ENCODE assay signal across 23 cellular contexts in the genomic region with DNA sequence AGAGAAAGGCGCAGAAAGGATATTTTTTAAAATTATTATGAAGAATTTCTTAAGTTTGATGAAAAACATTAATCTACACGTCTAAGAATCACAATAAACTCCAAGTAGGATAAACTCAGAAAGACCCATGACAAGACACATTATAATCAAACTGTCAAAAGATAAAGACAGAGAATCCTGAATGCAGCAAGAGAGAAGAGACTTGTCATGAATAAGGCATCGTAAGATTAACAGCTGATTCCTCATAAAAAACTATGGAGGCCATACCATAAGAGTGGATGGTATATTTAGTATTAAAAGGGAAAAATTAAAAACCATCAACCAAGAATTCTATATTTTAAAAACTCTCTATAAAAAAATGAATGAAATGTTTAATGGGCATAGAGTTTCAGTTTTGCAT. TPM values are rescaled to one million over a fixed set of nuclear protein-coding genes. Genes with fewer than 3 reads are reported as not detected.
DNase-seq lines count a peak whose midpoint lies in the region; ATAC-seq, FAIRE-seq and TF ChIP-seq lines count a peak whose summit lies in the region.
"Had no signal": no experiment of that assay in that cellular context is flagged by ENCODE, and none has a peak within 500 bp of the region (broad histone marks: within the 10 kb centered on the region; RNA-seq: fewer than 3 reads in every experiment).

No MANE protein-coding gene starts in this region.

- BruUV-seq in HepG2 (replicated peaks; lab: Mats Ljungman, UMichigan): no TSS peak

- peaks cover 40% of the 10 kb centered on the region for H3K4me1 Mint-ChIP-seq in WTC11
- peaks cover 5% of the 10 kb centered on the region for H3K4me1 Mint-ChIP-seq in memory B cell
- H3K4me1 Mint-ChIP-seq in activated naive CD8-positive, alpha-beta T cell treated with anti-CD3 and anti-CD28 coated beads, Interleukin-2, amount 50 U/mL, for 24 hours: peaks cover 14% of the 10 kb centered on the region

- in situ Hi-C loops in HepG2 (cut with HindIII; ENCODE audit: extremely low pct_ligation_motif_present, low pct_unique_long_range_greater_than_20kb): no loop called here

- POLR2A ChIA-PET in HepG2 (lab: Yijun Ruan, JAX): no interaction called here
- POLR2A ChIA-PET in WTC11 (lab: Charles Lee): no interaction called here

- H3K4me3 ChIP-seq in HepG2 (replicated peaks in 1 of 3; ENCODE audit: insufficient read depth in 1 of 3, low read depth in 2 of 3, low read length in 3 of 3) (no peak overlapping the region), right lobe of liver (no peak overlapping the region)
- H3K4me3 ChIP-seq: GM23248 had no signal

- CTCF ChIA-PET in HepG2 (lab: Yijun Ruan, JAX; ENCODE audit: low intra/inter-chr PET ratio, low total read pairs) (no interaction called here), WTC11 (lab: Charles Lee) (interaction anchor here (0.8 to 1.4 kb wide), 2 partner anchors 13 to 78 kb away, joined by 3 read pairs; no protein-coding TSS in a partner anchor)

- no peak for ATAC-seq in HepG2
- no peak for ATAC-seq in right lobe of liver
- no peak for ATAC-seq in WTC11
- ATAC-seq in memory B cell (ENCODE audit: low read depth): no peak
- no peak for ATAC-seq in activated naive CD8-positive, alpha-beta T cell treated with anti-CD3 and anti-CD28 coated beads, Interleukin-2, amount 50 U/mL, for 24 hours
- ATAC-seq: CD8-positive, alpha-beta T cell; HCT116 had no signal

- H3K36me3 ChIP-seq in HepG2 (replicated peaks in 1 of 2; ENCODE audit: control insufficient read depth in 1 of 2, insufficient read depth in 2 of 2, low read length in 2 of 2) (peaks cover 8 to 20% of the 10 kb centered on the region in 2 experiments; a peak in 4 of 5 replicates), right lobe of liver (peaks cover 0 to 6% (median 2%) of the 10 kb centered on the region in 4 donors)

- H3K27ac Mint-ChIP-seq in WTC11 (no peak overlapping the region), memory B cell (peak overlapping the region; percentile 67)
- no peak overlapping the region for H3K27ac Mint-ChIP-seq in activated naive CD8-positive, alpha-beta T cell treated with anti-CD3 and anti-CD28 coated beads, Interleukin-2, amount 50 U/mL, for 24 hours
- H3K27ac Mint-ChIP-seq: CD8-positive, alpha-beta T cell had no signal

- no peak overlapping the region for H3K4me2 ChIP-seq in HepG2 (ENCODE audit: low read depth, low read length)

- DNase-seq in HepG2 (ENCODE audit: low spot score): no peak
- no peak for DNase-seq in right lobe of liver
- DNase-seq in H54 (ENCODE audit: insufficient read length, low spot score): no peak
- DNase-seq in WTC11 (ENCODE audit: low spot score): no peak
- DNase-seq in memory B cell (ENCODE audit: low spot score in 2 of 2): no peak
- DNase-seq in activated naive CD8-positive, alpha-beta T cell treated with anti-CD3 and anti-CD28 coated beads, Interleukin-2, amount 50 U/mL, for 24 hours: no peak
- DNase-seq in activated effector memory CD4-positive, alpha-beta T cell treated with anti-CD3 and anti-CD28 coated beads, Interleukin-2, amount 50 U/mL, for 16 hours: no peak
- no peak for DNase-seq in activated CD4-positive, alpha-beta T cell treated with anti-CD3 and anti-CD28 coated beads for 1 hour
- DNase-seq: ACHN; C1 segment of cervical spinal cord; Caco-2; CD8-positive, alpha-beta T cell; DMS153; DND-41; GM23248; H9; HFFc6 had no signal

- no peaks in the 10 kb centered on the region; the same call in 1 of the 2 replicates for H3K9me3 Mint-ChIP-seq in WTC11
- H3K9me3 Mint-ChIP-seq in memory B cell: peaks cover 1% of the 10 kb centered on the region
- no peaks in the 10 kb centered on the region for H3K9me3 Mint-ChIP-seq in activated naive CD8-positive, alpha-beta T cell treated with anti-CD3 and anti-CD28 coated beads, Interleukin-2, amount 50 U/mL, for 24 hours
- H3K9me3 Mint-ChIP-seq: CD8-positive, alpha-beta T cell; H9; HFFc6 had no signal

- intact Hi-C loops in HepG2 (cut with micrococcal nuclease; ENCODE audit: unreplicated experiment): no loop called here
- intact Hi-C loops in right lobe of liver (cut with DNase I): no loop called here

- H4K20me1 ChIP-seq in HepG2 (ENCODE audit: insufficient read depth, low read length): no peaks in the 10 kb centered on the region

- no peak overlapping the region for H3K9ac ChIP-seq in HepG2 (ENCODE audit: insufficient read depth, low read depth, low read length)
- H3K9ac ChIP-seq: GM23248 had no signal

- H3K27me3 Mint-ChIP-seq in WTC11 (ENCODE audit: low read depth) (no peaks in the 10 kb centered on the region), memory B cell (no peaks in the 10 kb centered on the region)
- no peaks in the 10 kb centered on the region for H3K27me3 Mint-ChIP-seq in activated naive CD8-positive, alpha-beta T cell treated with anti-CD3 and anti-CD28 coated beads, Interleukin-2, amount 50 U/mL, for 24 hours

- H3K36me3 Mint-ChIP-seq in WTC11 (peaks cover 24% of the 10 kb centered on the region), memory B cell (peaks cover 25% of the 10 kb centered on the region)
- H3K36me3 Mint-ChIP-seq in activated naive CD8-positive, alpha-beta T cell treated with anti-CD3 and anti-CD28 coated beads, Interleukin-2, amount 50 U/mL, for 24 hours (ENCODE audit: low read depth): peaks cover 49% of the 10 kb centered on the region

- H3K79me2 ChIP-seq in HepG2 (ENCODE audit: insufficient read depth, low read length): no peaks in the 10 kb centered on the region

- no peak for TF ChIP-seq EP300 in HepG2 (IDR thresholded peaks at IDR 0.05; ENCODE audit: low read depth in 2 of 2, low read length in 2 of 2)
- TF ChIP-seq EP300 in HepG2 (CRISPR knock-in tag; IDR thresholded peaks at IDR 0.05; ENCODE audit: borderline replicate concordance): no peak

- TF ChIP-seq POLR2A in HepG2 (IDR thresholded peaks at IDR 0.05; ENCODE audit: insufficient read depth in 1 of 2, low read depth in 2 of 2, low read length in 2 of 2): no peak
- TF ChIP-seq POLR2A in right lobe of liver (IDR thresholded peaks at IDR 0.05): no peak
- TF ChIP-seq POLR2A in H54 (IDR thresholded peaks at IDR 0.05; ENCODE audit: low read depth, low read length): no peak

- FAIRE-seq in HepG2 (lab: Jason Lieb, UNC) (no peak), H54 (lab: Jason Lieb, UNC) (peak; percentile 68)
- FAIRE-seq: A204.1, GM12892, GM19239, H1 had no signal

- no peak for TF ChIP-seq CTCF in HepG2 (CRISPR knock-in tag; IDR thresholded peaks at IDR 0.05)
- TF ChIP-seq CTCF in right lobe of liver (IDR thresholded peaks at IDR 0.05): no peak
- TF ChIP-seq CTCF in WTC11 (IDR thresholded peaks at IDR 0.05): no peak

- no peak overlapping the region for H3K4me3 Mint-ChIP-seq in WTC11
- no peak overlapping the region for H3K4me3 Mint-ChIP-seq in memory B cell
- no peak overlapping the region for H3K4me3 Mint-ChIP-seq in activated naive CD8-positive, alpha-beta T cell treated with anti-CD3 and anti-CD28 coated beads, Interleukin-2, amount 50 U/mL, for 24 hours
- H3K4me3 Mint-ChIP-seq: CD8-positive, alpha-beta T cell; H9; HFFc6 had no signal

- H3K27ac ChIP-seq in HepG2 (ENCODE audit: extremely low read length, insufficient read depth, low read length): no peak overlapping the region
- H3K27ac ChIP-seq in right lobe of liver: no peak overlapping the region
- H3K27ac ChIP-seq: 22Rv1, GM23248 had no signal

- peaks cover 9% of the 10 kb centered on the region for H3K4me1 ChIP-seq in HepG2 (ENCODE audit: insufficient read depth, low read length)
- no peaks in the 10 kb centered on the region for H3K4me1 ChIP-seq in right lobe of liver
- H3K4me1 ChIP-seq: Caco-2 had no signal

- no peak for TF ChIP-seq RAD21 in HepG2 (CRISPR knock-in tag; IDR thresholded peaks at IDR 0.05)

- 96% methylated on average over 3 of the region's 3 CpGs for WGBS in HepG2 (ENCODE audit: low lambda C conversion rate)
- 94% methylated on average over 3 of the region's 3 CpGs for WGBS in right lobe of liver (ENCODE audit: insufficient coverage, low coverage, low lambda C conversion rate, missing lambda C conversion rate)

- H3K27me3 ChIP-seq in HepG2 (ENCODE audit: control insufficient read depth in 1 of 2, insufficient read depth in 2 of 2, low read length in 2 of 2) (no peaks in the 10 kb centered on the region), right lobe of liver (no peaks in the 10 kb centered on the region)

- H3K9me3 ChIP-seq in HepG2 (ENCODE audit: low read length) (peaks cover 4% of the 10 kb centered on the region; the same call in 1 of the 2 replicates), right lobe of liver (no peaks in the 10 kb centered on the region)
- H3K9me3 ChIP-seq: Caco-2 had no signal

- no peak overlapping the region for H2AFZ ChIP-seq in HepG2 (ENCODE audit: low read length)
- H2AFZ ChIP-seq: GM23248 had no signal

TF ChIP-seq in HepG2, 621 proteins besides CTCF, POLR2A, EP300 and RAD21 (continues in another document):
- TF ChIP-seq ZNF224 (CRISPR knock-in tag; IDR thresholded peaks at IDR 0.05) (no peak), PITX1 (CRISPR knock-in tag; IDR thresholded peaks at IDR 0.05) (no peak)

TF ChIP-seq in WTC11, 78 proteins besides CTCF, POLR2A, EP300 and RAD21 (continues in another document):
- TF ChIP-seq ZNF317 (CRISPR knock-in tag; IDR thresholded peaks at IDR 0.05; ENCODE audit: borderline replicate concordance, low read depth): peak; percentile 68; the same call in 1 of the 2 replicates

RNA-seq across cellular contexts. Expression of a gene that starts 39.1 kb away (rescaled TPM):
- 23.9 and 32.8 TPM in 2 replicates for total RNA-seq in HepG2 (2016; rRNA removed; fragmentation: Illumina TruSeq; extraction: Trizol)
- 158 and 179 TPM in 2 replicates for total RNA-seq in HepG2 (2016; cell fraction: cytosol; rRNA removed; fragmentation: Illumina TruSeq; extraction: Trizol; ENCODE audit: low read depth)
- total RNA-seq in HepG2 (2016; cell fraction: insoluble cytoplasmic fraction; rRNA removed; fragmentation: Illumina TruSeq; extraction: Trizol): 23.3 and 31.4 TPM in 2 replicates
- total RNA-seq in HepG2 (2016; cell fraction: membrane; rRNA removed; fragmentation: Illumina TruSeq; extraction: Trizol): 33.1 and 41.7 TPM in 2 replicates
- 28.9 and 30.3 TPM in 2 replicates for total RNA-seq in HepG2 (2016; cell fraction: nucleus; rRNA removed; fragmentation: Illumina TruSeq; extraction: Trizol)
- polyA plus RNA-seq in HepG2 (2011; rRNA removed): 2.4 and 3.2 TPM in 2 replicates
- 1.2 and 2.1 TPM in 2 replicates for polyA plus RNA-seq in HepG2 (2011; cell fraction: cytosol; rRNA removed)
- 2.0 and 2.2 TPM in 2 replicates for polyA plus RNA-seq in HepG2 (2011; cell fraction: nucleus; rRNA removed)
- 4.9 and 9.3 TPM in 2 replicates for polyA plus RNA-seq in HepG2 (2012)
- polyA plus RNA-seq in HepG2 (2016; cell fraction: cytosol; fragmentation: Illumina TruSeq; extraction: Trizol; ENCODE audit: low read depth): 0.74 and 0.81 TPM in 2 replicates
- 21.2 and 22.7 TPM in 2 replicates for polyA plus RNA-seq in HepG2 (2016; cell fraction: insoluble cytoplasmic fraction; fragmentation: Illumina TruSeq; extraction: Trizol; ENCODE audit: low read depth)
- polyA plus RNA-seq in HepG2 (2016; cell fraction: membrane; fragmentation: Illumina TruSeq; extraction: Trizol; ENCODE audit: low read depth): 2.0 and 2.8 TPM in 2 replicates
- polyA plus RNA-seq in HepG2 (2016; cell fraction: nucleus; fragmentation: Illumina TruSeq; extraction: Trizol; ENCODE audit: insufficient read depth, low read depth): 10.9 and 12.6 TPM in 2 replicates
- polyA minus RNA-seq in HepG2 (2011; rRNA and poly(A)+ RNA removed; ENCODE audit: low replicate concordance): 12.6 and 17.5 TPM in 2 replicates
- polyA minus RNA-seq in HepG2 (2011; cell fraction: cytosol; rRNA and poly(A)+ RNA removed): 15.2 and 15.9 TPM in 2 replicates
- polyA minus RNA-seq in HepG2 (2011; cell fraction: nucleus; rRNA and poly(A)+ RNA removed): 34.7 and 40.3 TPM in 2 replicates
- total RNA-seq in right lobe of liver: 10 to 100 TPM in 2 of 6 experiments, 1 to 10 TPM in 4; 7.4 to 14.1 (median 9.4) TPM
- total RNA-seq in WTC11 (2021): 19.1 to 23.4 TPM (median 22.8 TPM) in 3 replicates
